Comparison of ENCODE assay signal across 8 cellular contexts in the genomic region with DNA sequence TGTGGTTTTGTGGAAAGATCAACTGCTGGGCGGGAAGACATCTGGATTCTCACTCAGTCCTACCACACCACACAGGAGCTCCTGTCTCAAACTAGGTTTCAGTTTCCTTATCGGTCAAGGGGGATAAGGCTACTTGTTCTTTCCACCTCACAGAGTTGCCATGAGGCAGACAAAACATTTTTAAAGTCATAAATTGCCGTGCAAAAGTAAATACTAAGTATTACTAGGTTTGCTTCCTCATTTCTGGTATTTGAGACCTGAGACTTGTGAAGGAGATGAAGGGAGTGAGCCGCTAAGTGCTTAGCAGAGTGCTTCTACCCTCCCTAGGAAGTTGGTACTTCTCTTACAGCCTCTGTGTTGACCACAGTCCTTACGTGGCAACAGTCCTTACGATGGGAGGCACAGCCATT. TPM values are rescaled to one million over a fixed set of nuclear protein-coding genes. Genes with fewer than 3 reads are reported as not detected.
DNase-seq lines count a peak whose midpoint lies in the region; ATAC-seq and TF ChIP-seq lines count a peak whose summit lies in the region.

No MANE protein-coding gene starts in this region.

- H3K4me3 ChIP-seq in HUES6 (ENCODE audit: low read depth, low read length) = peak overlapping the region; percentile 96
- peak overlapping the region; percentile 80 to 89 for H3K4me3 ChIP-seq in left lung
- H3K4me3 ChIP-seq in transverse colon = peak overlapping the region in 3 of 4 donors; percentile 69 to 87 (median 83)

- H3K4me1 ChIP-seq in ES-I3 (ENCODE audit: insufficient read depth, low read length) (peaks cover 7% of the 10 kb centered on the region; the same call in 1 of the 2 replicates), HUES6 (ENCODE audit: control insufficient read depth, insufficient read depth, low read length) (peaks cover 16% of the 10 kb centered on the region), left lung (peaks cover 11 to 44% of the 10 kb centered on the region in 2 donors), transverse colon (peaks cover 0 to 36% (median 20%) of the 10 kb centered on the region in 4 donors)

- intact Hi-C loops in left lung (cut with DNase I) = no loop called here
- intact Hi-C loops in transverse colon (cut with DNase I; ENCODE audit: low total_unique reads) = no loop called here

- peak in 1 of 2 donors; percentile 6 for DNase-seq in activated naive CD4-positive, alpha-beta T cell treated with anti-CD3 and anti-CD28 coated beads, Interleukin-2, amount 50 U/mL, for 72 hours (ENCODE audit: low spot score in 2 of 2)
- DNase-seq in left lung (no peak), transverse colon (no peak), NCI-H748 (lab: John Stamatoyannopoulos, UW; ENCODE audit: unreplicated experiment) (no peak), NCI-H774 (lab: John Stamatoyannopoulos, UW) (no peak)

- in situ Hi-C loops in transverse colon (cut with MboI; ENCODE audit: low pct_ligation_motif_present in 1 of 4, low pct_unique_long_range_greater_than_20kb in 1 of 4, low sequenced_read_pairs in 3 of 4) = loop anchor here in 3 of 4 donors (5.0 to 25.0 kb wide), 3 partner anchors 39 to 434 kb away; partner anchors contain the start of genes LCORL (in 2 of the 3), DCAF16 (in 1 of the 3) and NCAPG (in 1 of the 3)

- TF ChIP-seq EP300 in transverse colon (IDR thresholded peaks at IDR 0.05; ENCODE audit: low read depth) = no peak

- TF ChIP-seq CTCF in left lung (IDR thresholded peaks at IDR 0.05) = no peak
- no peak for TF ChIP-seq CTCF in transverse colon (IDR thresholded peaks at IDR 0.05)

- H3K36me3 ChIP-seq in ES-I3 (ENCODE audit: insufficient read depth, low read length) (peaks cover 9% of the 10 kb centered on the region), HUES6 (ENCODE audit: control insufficient read depth, insufficient read depth, low read length) (peaks cover 35% of the 10 kb centered on the region), left lung (peaks cover 0 to 32% of the 10 kb centered on the region in 2 donors), transverse colon (peaks cover 0 to 21% (median 10%) of the 10 kb centered on the region in 4 donors)

- ATAC-seq in GM21390 (IDR thresholded peaks at IDR 0.05; ENCODE audit: unreplicated experiment) (peak; percentile 28), left lung (peak; percentile 12)
- peak; percentile 24 to 32 for ATAC-seq in activated naive CD4-positive, alpha-beta T cell treated with anti-CD3 and anti-CD28 coated beads, Interleukin-2, amount 50 U/mL, for 72 hours

- peaks cover 27 to 31% of the 10 kb centered on the region in 2 donors for H3K36me3 Mint-ChIP-seq in activated naive CD4-positive, alpha-beta T cell treated with anti-CD3 and anti-CD28 coated beads, Interleukin-2, amount 50 U/mL, for 72 hours

- WGBS in transverse colon (ENCODE audit: low coverage in 1 of 2), 2 donors = 23 to 24% methylated on average over 4 to 6 of the region's 6 CpGs

- H3K27ac Mint-ChIP-seq in activated naive CD4-positive, alpha-beta T cell treated with anti-CD3 and anti-CD28 coated beads, Interleukin-2, amount 50 U/mL, for 72 hours = peak overlapping the region; percentile 98 to 99

- no peak overlapping the region for H3K27ac ChIP-seq in HUES6 (ENCODE audit: low read depth, low read length)
- H3K27ac ChIP-seq in left lung = peak overlapping the region; percentile 94 to 97
- H3K27ac ChIP-seq in transverse colon = peak overlapping the region; percentile 92 to 98 (median 97)

- H3K27me3 ChIP-seq in HUES6 (ENCODE audit: control insufficient read depth, insufficient read depth, low read length) (no peaks in the 10 kb centered on the region), left lung (no peaks in the 10 kb centered on the region), transverse colon (no peaks in the 10 kb centered on the region)

- H3K9ac ChIP-seq in ES-I3 (ENCODE audit: low read depth, low read length) (peak overlapping the region; percentile 67; the same call in 1 of the 2 replicates), HUES6 (ENCODE audit: low read length) (no peak overlapping the region)

- H3K9me3 ChIP-seq in ES-I3 (ENCODE audit: control insufficient read depth, insufficient read depth, low read length) = no peaks in the 10 kb centered on the region
- H3K9me3 ChIP-seq in HUES6 (ENCODE audit: control insufficient read depth, insufficient read depth, low read depth, low read length) = no peaks in the 10 kb centered on the region
- H3K9me3 ChIP-seq in left lung = no peaks in the 10 kb centered on the region
- H3K9me3 ChIP-seq in transverse colon = no peaks in the 10 kb centered on the region

- H3K9me3 Mint-ChIP-seq in activated naive CD4-positive, alpha-beta T cell treated with anti-CD3 and anti-CD28 coated beads, Interleukin-2, amount 50 U/mL, for 72 hours = no peaks in the 10 kb centered on the region

- no peak for TF ChIP-seq POLR2A in transverse colon (IDR thresholded peaks at IDR 0.05)

RNA-seq across cellular contexts. Expression of gene LAP3, which starts 1.5 kb away (rescaled TPM):
- 100 to 1,000 TPM; 115 to 159 TPM for total RNA-seq in activated naive CD4-positive, alpha-beta T cell treated with anti-CD3 and anti-CD28 coated beads, Interleukin-2, amount 50 U/mL, for 72 hours
- total RNA-seq in left lung = 100 to 1,000 TPM in 1 of 2 donors, 10 to 100 TPM in 1; 84.0 to 128 TPM
- total RNA-seq in transverse colon = 10 to 100 TPM; 53.5 to 85.0 (median 56.0) TPM

RNA-seq across cellular contexts. Expression of gene MED28, which starts 36.0 kb away (rescaled TPM):
- 10 to 100 TPM; 54.7 to 71.3 TPM for total RNA-seq in activated naive CD4-positive, alpha-beta T cell treated with anti-CD3 and anti-CD28 coated beads, Interleukin-2, amount 50 U/mL, for 72 hours
- 10 to 100 TPM; 41.1 to 45.3 TPM for total RNA-seq in left lung
- 10 to 100 TPM; 11.1 to 25.5 (median 19.4) TPM for total RNA-seq in transverse colon
